Comparison of ENCODE assay signal across 27 cellular contexts in the genomic region with DNA sequence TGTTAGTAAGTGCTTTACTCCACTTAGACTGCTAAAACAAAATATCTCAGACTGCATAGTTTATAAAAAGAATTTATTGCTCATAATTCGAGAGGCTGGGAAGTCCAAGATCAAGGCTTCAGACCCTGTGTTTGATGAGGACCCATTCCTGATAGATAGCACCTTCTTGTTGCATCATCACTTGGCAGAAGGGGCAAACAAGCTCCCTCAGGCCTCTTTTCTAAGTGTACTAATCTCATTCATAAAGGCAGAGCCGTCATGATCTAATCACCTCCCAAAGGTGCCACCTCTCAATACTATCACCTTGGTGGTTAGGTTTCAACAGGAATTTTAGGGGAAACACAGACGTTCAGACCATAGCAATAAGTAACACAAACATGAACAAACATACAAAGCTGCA.
"Had no signal": no experiment of that assay in that cellular context is flagged by ENCODE, and none has a peak within 500 bp of the region (broad histone marks: within the 10 kb centered on the region; RNA-seq: fewer than 3 reads in every experiment).

No MANE protein-coding gene starts in this region.

- H3K9me2 ChIP-seq: SK-N-SH had no signal

- H3K9me3 ChIP-seq: adrenal gland, colonic mucosa, SJCRH30, SK-N-SH had no signal

- DNase-seq: activated CD4-positive, alpha-beta memory T cell treated with anti-CD3 and anti-CD28 coated beads, Interleukin-2, amount 10 ng/mL, durations not matched to agents 7 days and 5 days; activated CD4-positive, alpha-beta T cell treated with anti-CD3 and anti-CD28 coated beads for 36 hours; activated CD4-positive, alpha-beta T cell treated with anti-CD3 and anti-CD28 coated beads, Interleukin-2, amount 50 U/mL, for 1 hour; activated gamma-delta T cell treated with Interleukin-2 at 50 U/mL for 16 hours; activated naive CD4-positive, alpha-beta T cell treated with anti-CD3 and anti-CD28 coated beads, Interleukin-2, amount 50 U/mL, for 16 hours; activated naive CD8-positive, alpha-beta T cell treated with anti-CD3 and anti-CD28 coated beads, Interleukin-2, amount 10 ng/mL, durations not matched to agents 7 days and 5 days; activated T-cell treated with anti-CD3 and anti-CD28 coated beads for 4 hours; activated T-cell treated with anti-CD3 and anti-CD28 coated beads, Interleukin-2, amount 50 U/mL, for 48 hours; adrenal gland; anterior cingulate cortex; cerebellar nuclear complex; colonic mucosa; MM.1S; NCI-H146; NCI-H187 treated with DMSO at 0.1 percent for 48 hours; NCI-H2171; NCI-H2227 treated with DMSO at 0.1 percent for 48 hours; NCI-H446 treated with DMSO at 0.1 percent for 48 hours; NCI-H748 treated with DMSO at 0.1 percent for 48 hours; Peyer's patch; Right ventricle myocardium superior; T-helper 1 cell had no signal

- H3K36me3 ChIP-seq: adrenal gland, colonic mucosa, Peyer's patch had no signal

- H3K4me1 ChIP-seq: adrenal gland, colonic mucosa, Peyer's patch had no signal

- ATAC-seq: activated CD4-positive, alpha-beta T cell treated with anti-CD3 and anti-CD28 coated beads for 36 hours; activated T-helper 17 cell treated with anti-CD3 and anti-CD28 coated beads, Interleukin-2, amount 50 U/mL, for 72 hours had no signal

- H3K27ac ChIP-seq: adrenal gland, colonic mucosa, Peyer's patch, RWPE1, SJCRH30, VCaP had no signal

- H3K9ac ChIP-seq: SK-N-SH had no signal

- H3K27me3 ChIP-seq: adrenal gland, colonic mucosa, Peyer's patch, SJCRH30 had no signal

- H3K4me3 ChIP-seq: adrenal gland, colonic mucosa, Peyer's patch, SJCRH30 had no signal

- H3K4me2 ChIP-seq: SK-N-SH had no signal
